ENCODE assay signal across 20 cellular contexts in the genomic region with DNA sequence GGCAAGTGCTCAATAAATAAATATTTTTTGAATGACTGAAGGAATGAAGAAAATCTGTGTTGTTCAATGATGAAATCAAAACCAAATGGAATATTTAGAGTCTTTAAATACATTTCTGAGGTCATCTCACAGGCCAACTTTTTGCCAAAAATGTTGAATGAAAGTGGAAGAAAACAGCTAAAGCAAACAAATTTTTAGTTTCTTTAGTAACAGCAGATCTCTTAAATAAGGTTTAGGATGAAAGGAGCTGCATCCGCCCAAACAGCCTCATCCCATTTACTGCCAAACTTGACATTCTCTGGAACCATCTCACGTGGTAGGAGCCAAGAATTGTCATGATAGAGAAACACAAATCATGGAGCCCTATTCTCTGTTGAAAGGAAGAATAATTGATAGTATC. TPM values are rescaled to one million over a fixed set of nuclear protein-coding genes. Genes with fewer than 3 reads are reported as not detected.
DNase-seq lines count a peak whose midpoint lies in the region; ATAC-seq and TF ChIP-seq lines count a peak whose summit lies in the region.
"Had no signal": no experiment of that assay in that cellular context is flagged by ENCODE, and none has a peak within 500 bp of the region (broad histone marks: within the 10 kb centered on the region; RNA-seq: fewer than 3 reads in every experiment).

No MANE protein-coding gene starts in this region.

- H3K79me2 ChIP-seq in GM23248 (ENCODE audit: insufficient read depth), result no peaks in the 10 kb centered on the region

- H3K27me3 Mint-ChIP-seq in CD14-positive monocyte (ENCODE audit: low read depth in 3 of 3) (peaks cover 0 to 3% (median 1%) of the 10 kb centered on the region in 3 donors), natural killer cell (ENCODE audit: low read depth in 2 of 2) (no peaks in the 10 kb centered on the region)

- H3K9me3 ChIP-seq in GM23248 (ENCODE audit: low read depth) (no peaks in the 10 kb centered on the region), esophagus squamous epithelium (no peaks in the 10 kb centered on the region)
- H3K9me3 ChIP-seq: ovary, SK-N-SH had no signal

- H3K4me1 Mint-ChIP-seq in CD14-positive monocyte (peaks cover 71% of the 10 kb centered on the region), natural killer cell (peaks cover 41 to 55% of the 10 kb centered on the region in 2 donors)

- H3K9me3 Mint-ChIP-seq in CD14-positive monocyte (peaks cover 0 to 2% (median 0%) of the 10 kb centered on the region in 7 donors), natural killer cell (peaks cover 0 to 3% of the 10 kb centered on the region in 2 donors)
- H3K9me3 Mint-ChIP-seq: WTC11 had no signal

- ATAC-seq in natural killer cell, result no peak
- ATAC-seq: WTC11 had no signal

- H2AFZ ChIP-seq in GM23248, result no peak overlapping the region

- intact Hi-C loops in CD14-positive monocyte (cut with micrococcal nuclease) (no loop called here), esophagus squamous epithelium (cut with DNase I) (no loop called here), natural killer cell (cut with micrococcal nuclease) (loop anchor here (1.0 kb wide), 1 partner anchor 24 kb away; the partner anchor contains the start of gene SLC9A9)

- no peak for TF ChIP-seq POLR2A in esophagus squamous epithelium (IDR thresholded peaks at IDR 0.05)

- H3K27ac Mint-ChIP-seq in CD14-positive monocyte, result peak overlapping the region; percentile 58 to 85 (median 78)
- peak overlapping the region; percentile 27 to 75 for H3K27ac Mint-ChIP-seq in natural killer cell
- H3K27ac Mint-ChIP-seq: WTC11 had no signal

- no peak overlapping the region for H3K4me3 Mint-ChIP-seq in CD14-positive monocyte
- H3K4me3 Mint-ChIP-seq in natural killer cell, result peak overlapping the region; percentile 8
- H3K4me3 Mint-ChIP-seq: WTC11 had no signal

- H3K9ac ChIP-seq in GM23248, result no peak overlapping the region
- H3K9ac ChIP-seq: SK-N-SH had no signal

- no peaks in the 10 kb centered on the region for H3K27me3 ChIP-seq in GM23248 (replicated peaks; ENCODE audit: insufficient read depth)
- H3K27me3 ChIP-seq in esophagus squamous epithelium, result no peaks in the 10 kb centered on the region
- H3K27me3 ChIP-seq: ovary had no signal

- H3K36me3 ChIP-seq in GM23248 (ENCODE audit: low read depth) (no peaks in the 10 kb centered on the region), esophagus squamous epithelium (peaks cover 0 to 3% (median 0%) of the 10 kb centered on the region in 3 donors)
- H3K36me3 ChIP-seq: ovary had no signal

- H3K9me2 ChIP-seq in GM23248 (ENCODE audit: insufficient read depth), result no peaks in the 10 kb centered on the region; the same call in 1 of the 2 replicates
- H3K9me2 ChIP-seq: SK-N-SH had no signal

- TF ChIP-seq CTCF in CD14-positive monocyte (IDR thresholded peaks at IDR 0.05), result no peak
- no peak for TF ChIP-seq CTCF in esophagus squamous epithelium (IDR thresholded peaks at IDR 0.05)
- TF ChIP-seq CTCF in natural killer cell (IDR thresholded peaks at IDR 0.05), result no peak

- no peaks in the 10 kb centered on the region for H3F3A ChIP-seq in GM23248 (ENCODE audit: insufficient read depth)

- no peaks in the 10 kb centered on the region for H4K20me1 ChIP-seq in GM23248 (ENCODE audit: insufficient read depth)

- in situ Hi-C loops in GM23248 (cut with MboI), result no loop called here

- no peak overlapping the region for H3K4me2 ChIP-seq in GM23248 (ENCODE audit: unreplicated experiment)
- H3K4me2 ChIP-seq: SK-N-SH had no signal

- H3K4me1 ChIP-seq in GM23248 (ENCODE audit: insufficient read depth) (0 out of 2 replicates have a peak, but pooled peaks cover 9% of the 10 kb centered on the region), esophagus squamous epithelium (peaks cover 0 to 72% (median 39%) of the 10 kb centered on the region in 3 donors)

- WGBS in GM23248 (ENCODE audit: low coverage in 1 of 2, low lambda C conversion rate in 2 of 2, missing lambda C conversion rate in 2 of 2), 2 experiments, result 30 to 41% methylated on average over 2 of the region's 2 CpGs
- 56% methylated on average over 2 of the region's 2 CpGs for WGBS in esophagus squamous epithelium, 2 donors

- no peak overlapping the region for H3K4me3 ChIP-seq in GM23248
- H3K4me3 ChIP-seq in esophagus squamous epithelium, result no peak overlapping the region
- H3K4me3 ChIP-seq: ovary had no signal

- H3K27ac ChIP-seq in GM23248, result no peak overlapping the region
- peak overlapping the region in 3 of 4 donors; percentile 55 to 69 (median 68) for H3K27ac ChIP-seq in esophagus squamous epithelium
- H3K27ac ChIP-seq: ovary, RWPE1 had no signal

- H3K36me3 Mint-ChIP-seq in CD14-positive monocyte, result peaks cover 15 to 16% of the 10 kb centered on the region in 2 donors
- H3K36me3 Mint-ChIP-seq in natural killer cell, result no peaks in the 10 kb centered on the region
- H3K36me3 Mint-ChIP-seq: WTC11 had no signal

- DNase-seq in CD14-positive monocyte (ENCODE audit: low spot score), result no peak
- peak; percentile 28 for DNase-seq in GM23248
- DNase-seq in esophagus squamous epithelium (lab: John Stamatoyannopoulos, UW), result no peak
- DNase-seq in natural killer cell, result no peak
- DNase-seq in UCSD-AML1 (lab: John Stamatoyannopoulos, UW; ENCODE audit: unreplicated experiment), result no peak
- no peak for DNase-seq in stimulated activated CD8-positive, alpha-beta memory T cell treated with anti-CD3 and anti-CD28 coated beads, Interleukin-4, amount 100 ng/mL, for 48 hours
- DNase-seq in NCI-H2227 (lab: John Stamatoyannopoulos, UW; ENCODE audit: unreplicated experiment), result no peak
- no peak for DNase-seq in DMS114 treated with DMSO at 0.1 percent for 48 hours (lab: John Stamatoyannopoulos, UW; ENCODE audit: unreplicated experiment)
- DNase-seq: activated CD4-positive, alpha-beta T cell treated with anti-CD3 and anti-CD28 coated beads, Interleukin-2, amount 50 U/mL, for 4 hours; activated gamma-delta T cell; AML-193; cortex of kidney; kidney; NCI-H1417 treated with DMSO at 0.1 percent for 48 hours; NCI-H526 treated with DMSO at 0.1 percent for 48 hours; ovary; SK-N-SH; trophoblast cell had no signal

RNA-seq across cellular contexts. Expression of gene SLC9A9, which starts 23.6 kb away (rescaled TPM):
- polyA plus RNA-seq in CD14-positive monocyte (10 to 100 TPM; 27.0 to 32.8 TPM), GM23248 (2016; fragmentation: Nextera tagmentation; extraction: Ambion mirVana) (1.7 and 2.8 TPM in 2 replicates)
- 3.2 and 3.8 TPM in 2 replicates for total RNA-seq in GM23248 (2014; rRNA removed; shearing (Covaris generic))
- total RNA-seq in esophagus squamous epithelium (10 to 100 TPM; 11.2 to 22.3 (median 18.9) TPM), natural killer cell (10 to 100 TPM; 24.0 to 29.1 (median 27.2) TPM)
